8 cellular contexts compared by ENCODE assay signal in the genomic region with DNA sequence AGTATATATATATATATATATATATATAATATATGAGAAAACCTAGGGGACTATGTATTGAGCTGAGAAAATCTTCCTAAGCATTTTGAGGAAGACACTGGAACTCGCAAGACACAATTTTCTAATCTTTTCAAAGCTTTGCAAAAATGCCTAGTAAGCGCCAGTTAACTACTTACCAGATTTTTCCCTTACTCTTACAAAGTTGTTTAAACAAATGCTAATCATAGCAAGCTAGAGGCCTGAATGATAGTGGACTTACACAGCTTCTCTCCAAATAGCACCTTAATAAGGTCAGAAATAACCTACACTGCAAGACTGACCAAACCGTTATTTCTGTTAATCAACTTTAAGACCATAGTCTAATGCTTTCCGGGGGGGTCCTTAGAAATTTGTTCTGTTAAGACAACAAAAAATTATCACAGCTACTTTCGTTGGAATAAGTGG. TPM values are rescaled to one million over a fixed set of nuclear protein-coding genes. Genes with fewer than 3 reads are reported as not detected.
DNase-seq lines count a peak whose midpoint lies in the region; ATAC-seq and TF ChIP-seq lines count a peak whose summit lies in the region.

No MANE protein-coding gene starts in this region.

- intact Hi-C loops in heart left ventricle (cut with DNase I) (loop anchor here in 4 of 10 donors (5.0 to 10.0 kb wide), 4 partner anchors 126 to 174 kb away; a partner anchor contains a TSS), left cardiac atrium (cut with DNase I) (no loop called here)

- H3K9me3 ChIP-seq in heart left ventricle (no peaks in the 10 kb centered on the region), SJCRH30 (replicated peaks) (no peaks in the 10 kb centered on the region), thoracic aorta (no peaks in the 10 kb centered on the region)

- ATAC-seq in heart left ventricle, result no peak
- ATAC-seq in left cardiac atrium, result no peak
- no peak for ATAC-seq in thoracic aorta (ENCODE audit: insufficient number of reproducible peaks, low FRiP score, low read depth)
- no peak for ATAC-seq in GM19324 (IDR thresholded peaks at IDR 0.05; ENCODE audit: low FRiP score, unreplicated experiment)

- H3K36me3 ChIP-seq in heart left ventricle (no peaks in the 10 kb centered on the region), SJCRH30 (no peaks in the 10 kb centered on the region), thoracic aorta (no peaks in the 10 kb centered on the region)

- peaks cover 0 to 44% (median 21%) of the 10 kb centered on the region in 12 donors for H3K4me1 ChIP-seq in heart left ventricle
- no peaks in the 10 kb centered on the region for H3K4me1 ChIP-seq in SJCRH30
- H3K4me1 ChIP-seq in thoracic aorta (ENCODE audit: control insufficient read depth in 1 of 2, low read depth in 2 of 2), result peaks cover 13 to 27% of the 10 kb centered on the region in 2 donors

- no peak for DNase-seq in heart left ventricle
- DNase-seq in left cardiac atrium, result no peak
- DNase-seq in SJCRH30, result no peak
- no peak for DNase-seq in fibroblast of the aortic adventitia (ENCODE audit: low read depth)
- DNase-seq in thoracic aorta (ENCODE audit: low spot score), result no peak
- no peak for DNase-seq in NCI-H1048 (lab: John Stamatoyannopoulos, UW)
- no peak for DNase-seq in stimulated activated naive CD4-positive, alpha-beta T cell treated with Interleukin-2 at 50 U/mL for 16 hours (lab: John Stamatoyannopoulos, UW)

- peak overlapping the region in 9 of 12 donors; percentile 51 to 69 (median 63) for H3K4me3 ChIP-seq in heart left ventricle
- H3K4me3 ChIP-seq in SJCRH30, result peak overlapping the region; percentile 64
- peak overlapping the region; percentile 66 for H3K4me3 ChIP-seq in fibroblast of the aortic adventitia (ENCODE audit: low read depth, low read length)
- peak overlapping the region; percentile 74 for H3K4me3 ChIP-seq in thoracic aorta

- TF ChIP-seq POLR2A in heart left ventricle (IDR thresholded peaks at IDR 0.05), result no peak

- 34 to 41% (median 37%) methylated on average over 5 of the region's 5 CpGs for WGBS in heart left ventricle, 4 donors

- H3K27me3 ChIP-seq in heart left ventricle, result no peaks in the 10 kb centered on the region
- H3K27me3 ChIP-seq in SJCRH30, result no peaks in the 10 kb centered on the region
- H3K27me3 ChIP-seq in thoracic aorta (replicated peaks; ENCODE audit: insufficient read depth), result no peaks in the 10 kb centered on the region

- TF ChIP-seq CTCF in heart left ventricle (IDR thresholded peaks at IDR 0.05), result no peak
- TF ChIP-seq CTCF in fibroblast of the aortic adventitia (IDR thresholded peaks at IDR 0.05; ENCODE audit: insufficient read depth, low read length), result no peak
- no peak for TF ChIP-seq CTCF in thoracic aorta (IDR thresholded peaks at IDR 0.05)

- H3K27ac ChIP-seq in heart left ventricle (peak overlapping the region in 4 of 12 donors; percentile 74 to 87 (median 86)), SJCRH30 (peak overlapping the region; percentile 92), thoracic aorta (peak overlapping the region in 1 of 2 donors; percentile 93)

RNA-seq across cellular contexts. Expression of a gene that starts 56.1 kb away (rescaled TPM):
- 10 to 100 TPM in 1 of 9 donors, 1 to 10 TPM in 8; 1.9 to 13.9 (median 3.0) TPM for total RNA-seq in heart left ventricle
- 1 to 10 TPM; 1.6 to 1.7 TPM for polyA plus RNA-seq in heart left ventricle
- 1 to 10 TPM; 6.0 to 8.8 TPM for total RNA-seq in left cardiac atrium
- total RNA-seq in SJCRH30 (2014; rRNA removed; shearing (Covaris generic)), result 0.33 and 0.67 TPM in 2 replicates
- total RNA-seq in fibroblast of the aortic adventitia (ENCODE audit: low replicate concordance), result 7.4 and 9.0 TPM in 2 replicates
- total RNA-seq in thoracic aorta, result 10 to 100 TPM in 1 of 2 donors, 1 to 10 TPM in 1; 8.7 to 10.1 TPM
